In genomic region chr5:134140530-134141201, GRCh38 we compare ENCODE assay signal across 8 cellular contexts. TPM values are rescaled to one million over a fixed set of nuclear protein-coding genes. Genes with fewer than 3 reads are reported as not detected.
DNase-seq lines count a peak whose midpoint lies in the region; ATAC-seq and TF ChIP-seq lines count a peak whose summit lies in the region.

No MANE protein-coding gene starts in this region.

- POLR2A ChIA-PET in SK-N-SH (lab: Yijun Ruan, JAX), result interaction anchor here (0.7 to 2.4 kb wide), 5 partner anchors 10 to 101 kb away, joined by 3 to 15 read pairs (median 6); no protein-coding TSS in a partner anchor

- no peak for TF ChIP-seq POLR2A in sigmoid colon (IDR thresholded peaks at IDR 0.05)

- DNase-seq in BE2C (peak; percentile 86), GM19238 (ENCODE audit: insufficient read length, low spot score) (peak; percentile 47), Kasumi-1 (lab: John Stamatoyannopoulos, UW) (peak; percentile 65 to 79), SK-N-SH (peak; percentile 80), amniotic stem cell (lab: John Stamatoyannopoulos, UW) (peak; percentile 43), left ventricle myocardium superior (peak; percentile 72), sigmoid colon (peak; percentile 76), epidermal melanocyte (ENCODE audit: insufficient read length, low spot score) (no peak)

- TF ChIP-seq RAD21 in SK-N-SH (IDR thresholded peaks at IDR 0.05; ENCODE audit: low read length), result peak; percentile 75

- peaks cover 4% of the 10 kb centered on the region for H3F3A ChIP-seq in SK-N-SH (replicated peaks; ENCODE audit: insufficient read depth)

- peak; percentile 76 for ATAC-seq in left ventricle myocardium superior

- peak overlapping the region in 1 of 2 experiments; percentile 71; a peak in 2 of 4 replicates for H3K27ac ChIP-seq in SK-N-SH (ENCODE audit: low read depth in 2 of 2, low read length in 1 of 2)
- H3K27ac ChIP-seq in sigmoid colon, result no peak overlapping the region

- H2AFZ ChIP-seq in SK-N-SH (ENCODE audit: low read depth), result no peak overlapping the region

- no peaks in the 10 kb centered on the region for H3K9me2 ChIP-seq in SK-N-SH

- peaks cover 24% of the 10 kb centered on the region; the same call in 1 of the 2 replicates for H3K79me2 ChIP-seq in SK-N-SH (ENCODE audit: insufficient read depth)

- 53% methylated on average over 7 of the region's 8 CpGs for WGBS in SK-N-SH (ENCODE audit: low lambda C conversion rate)
- 26 to 34% methylated on average over 8 of the region's 8 CpGs for WGBS in sigmoid colon, 2 donors

- peaks cover 52% of the 10 kb centered on the region for H4K20me1 ChIP-seq in SK-N-SH (ENCODE audit: insufficient read depth)

- CTCF ChIA-PET in SK-N-SH (lab: Yijun Ruan, JAX), result interaction anchor here (0.6 to 18.5 kb wide), 45 partner anchors 8 to 1343 kb away, joined by 3 to 673 read pairs (median 4); partner anchors contain the start of gene TCF7

- intact Hi-C loops in left ventricle myocardium superior (cut with micrococcal nuclease), result no loop called here
- intact Hi-C loops in sigmoid colon (cut with DNase I), result no loop called here

- H3K9me3 ChIP-seq in BE2C (no peaks in the 10 kb centered on the region), SK-N-SH (no peaks in the 10 kb centered on the region), sigmoid colon (no peaks in the 10 kb centered on the region)

- no peak for TF ChIP-seq EP300 in SK-N-SH (IDR thresholded peaks at IDR 0.05; ENCODE audit: borderline replicate concordance in 1 of 2, low read depth in 1 of 2, low read length in 1 of 2)
- TF ChIP-seq EP300 in sigmoid colon (IDR thresholded peaks at IDR 0.05), result no peak

- H3K4me3 ChIP-seq in BE2C (ENCODE audit: low read depth, low read length) (no peak overlapping the region), SK-N-SH (ENCODE audit: low read depth in 2 of 2, low read length in 1 of 2) (no peak overlapping the region), sigmoid colon (no peak overlapping the region)

- H3K4me2 ChIP-seq in SK-N-SH, result no peak overlapping the region

- H3K4me1 ChIP-seq in BE2C (peaks cover 10% of the 10 kb centered on the region), SK-N-SH (ENCODE audit: control insufficient read depth in 1 of 2, insufficient read depth in 2 of 2, low read depth in 1 of 2, low read length in 1 of 2) (peaks cover 11 to 21% of the 10 kb centered on the region in 2 experiments; a peak in 3 of 4 replicates), sigmoid colon (peaks cover 0 to 14% (median 3%) of the 10 kb centered on the region in 4 donors)

- peak; percentile 88 for TF ChIP-seq CTCF in BE2C (IDR thresholded peaks at IDR 0.05; ENCODE audit: low read depth, low read length)
- TF ChIP-seq CTCF in SK-N-SH (IDR thresholded peaks at IDR 0.05), result peak; percentile 79
- peak; percentile 44 to 57 (median 47) for TF ChIP-seq CTCF in sigmoid colon (IDR thresholded peaks at IDR 0.05)

- H3K27me3 ChIP-seq in BE2C (no peaks in the 10 kb centered on the region), SK-N-SH (ENCODE audit: insufficient read depth) (no peaks in the 10 kb centered on the region), sigmoid colon (no peaks in the 10 kb centered on the region)

- H3K9ac ChIP-seq in SK-N-SH, result no peak overlapping the region

- H3K36me3 ChIP-seq in BE2C, result peaks cover 53% of the 10 kb centered on the region
- H3K36me3 ChIP-seq in SK-N-SH (replicated peaks in 1 of 2; ENCODE audit: control insufficient read depth in 1 of 2, insufficient read depth in 2 of 2, low read length in 1 of 2), result peaks cover 10 to 74% of the 10 kb centered on the region in 2 experiments
- H3K36me3 ChIP-seq in sigmoid colon, result peaks cover 6 to 65% (median 23%) of the 10 kb centered on the region in 4 donors

TF ChIP-seq in SK-N-SH, 30 proteins besides CTCF, POLR2A, EP300 and RAD21:
- no peak for TF ChIP-seq ZBTB33 (IDR thresholded peaks at IDR 0.05; ENCODE audit: borderline replicate concordance, low read depth)
- TF ChIP-seq MAX (IDR thresholded peaks at IDR 0.05; ENCODE audit: low read depth), result no peak
- peak; percentile 87 for TF ChIP-seq SMC3 (IDR thresholded peaks at IDR 0.05; ENCODE audit: low read depth, low read length)
- TF ChIP-seq USF2 (IDR thresholded peaks at IDR 0.05; ENCODE audit: borderline replicate concordance, low read depth, low read length), result no peak
- peak; percentile 40; the same call in 1 of the 2 replicates for TF ChIP-seq MXI1 (IDR thresholded peaks at IDR 0.05; ENCODE audit: low read depth, low read length)

RNA-seq across cellular contexts. Expression of gene TCF7, which starts 26.2 kb away (rescaled TPM):
- 3.1 TPM for polyA plus RNA-seq in BE2C (2012; ENCODE audit: insufficient read depth, insufficient read length, low read depth)
- polyA plus RNA-seq in SK-N-SH (2012; rRNA removed) (2.3 and 2.7 TPM in 2 replicates), sigmoid colon (10 to 100 TPM in 1 of 3 donors, 1 to 10 TPM in 2; 1.8 to 38.4 (median 3.7) TPM)
- polyA plus RNA-seq in SK-N-SH (2012; cell fraction: cytosol; rRNA removed), result 1.9 and 2.9 TPM in 2 replicates
- 4.0 and 4.4 TPM in 2 replicates for polyA plus RNA-seq in SK-N-SH (2012; cell fraction: nucleus; rRNA removed)
- total RNA-seq in left ventricle myocardium superior (3.4 TPM), sigmoid colon (1 to 10 TPM in 1 of 4 donors, under 1 TPM in 3; 0.36 to 1.5 (median 0.62) TPM)

RNA-seq across cellular contexts. Expression of gene SKP1, which starts 36.1 kb away (rescaled TPM):
- 482 TPM for polyA plus RNA-seq in BE2C (2012; ENCODE audit: insufficient read depth, insufficient read length, low read depth)
- polyA plus RNA-seq in SK-N-SH (2012; rRNA removed), result 407 and 428 TPM in 2 replicates
- 621 and 939 TPM in 2 replicates for polyA plus RNA-seq in SK-N-SH (2012; cell fraction: cytosol; rRNA removed)
- polyA plus RNA-seq in SK-N-SH (2012; cell fraction: nucleus; rRNA removed), result 127 and 233 TPM in 2 replicates
- 478 TPM for total RNA-seq in left ventricle myocardium superior
- total RNA-seq in sigmoid colon, result 100 to 1,000 TPM; 193 to 320 (median 271) TPM
- polyA plus RNA-seq in sigmoid colon, result 100 to 1,000 TPM; 445 to 938 (median 717) TPM
